11 cellular contexts compared by ENCODE assay signal in genomic region chr6:42226251-42227143, GRCh38. TPM values are rescaled to one million over a fixed set of nuclear protein-coding genes. Genes with fewer than 3 reads are reported as not detected.
DNase-seq lines count a peak whose midpoint lies in the region; ATAC-seq and FAIRE-seq lines count a peak whose summit lies in the region.
"Had no signal": no experiment of that assay in that cellular context is flagged by ENCODE, and none has a peak within 500 bp of the region (broad histone marks: within the 10 kb centered on the region; RNA-seq: fewer than 3 reads in every experiment).

No MANE protein-coding gene starts in this region.

- H3K36me3 Mint-ChIP-seq in T-cell, result peaks cover 17% of the 10 kb centered on the region

- H3K4me3 Mint-ChIP-seq in T-cell, result no peak overlapping the region
- H3K4me3 Mint-ChIP-seq: brain; CD4-positive, CD25-positive, alpha-beta regulatory T cell; T-helper 2 cell treated with Interferon-gamma antibody and Interleukin-4, amounts not matched to agents 5 μg/mL and 100 μg/mL, for 36 hours had no signal

- CTCF ChIA-PET in T-cell (lab: Charles Lee), result interaction anchor here in 1 of 2 donors (0.6 to 2.9 kb wide), 3 partner anchors 12 to 1320 kb away, joined by 3 to 13 read pairs (median 4); no protein-coding TSS in a partner anchor

- H3K27ac Mint-ChIP-seq in T-cell, result no peak overlapping the region
- H3K27ac Mint-ChIP-seq: T-helper 2 cell treated with Interferon-gamma antibody and Interleukin-4, amounts not matched to agents 5 μg/mL and 100 μg/mL, for 36 hours had no signal

- ATAC-seq in T-cell (replicated peaks in 1 of 4), result no peak

- no peaks in the 10 kb centered on the region for H3K9me3 Mint-ChIP-seq in T-cell
- H3K9me3 Mint-ChIP-seq: brain; CD4-positive, CD25-positive, alpha-beta regulatory T cell; T-helper 2 cell treated with Interferon-gamma antibody and Interleukin-4, amounts not matched to agents 5 μg/mL and 100 μg/mL, for 36 hours had no signal

- no peaks in the 10 kb centered on the region for H3K27me3 Mint-ChIP-seq in T-cell
- H3K27me3 Mint-ChIP-seq: brain; CD4-positive, CD25-positive, alpha-beta regulatory T cell had no signal

- POLR2A ChIA-PET in T-cell (lab: Charles Lee), result no interaction called here

- FAIRE-seq in GM19239 (lab: Jason Lieb, UNC), result no peak

- peaks cover 0 to 7% (median 6%) of the 10 kb centered on the region in 3 donors for H3K4me1 Mint-ChIP-seq in T-cell

- DNase-seq in 8988T, result peak; percentile 52
- DNase-seq in HT1080 (ENCODE audit: low read depth), result peak; percentile 92
- peak; percentile 51 for DNase-seq in astrocyte of the hippocampus (ENCODE audit: low read depth, low spot score)
- peak; percentile 43 for DNase-seq in left kidney (ENCODE audit: low read depth, low spot score)
- DNase-seq in NCI-H1105 (lab: John Stamatoyannopoulos, UW), result no peak
- DNase-seq in GM19239 (ENCODE audit: insufficient read length, low spot score), result no peak
- DNase-seq in T-cell, result no peak
- no peak for DNase-seq in activated naive CD4-positive, alpha-beta T cell (lab: John Stamatoyannopoulos, UW)
- DNase-seq: CD4-positive, CD25-positive, alpha-beta regulatory T cell had no signal

RNA-seq across cellular contexts. Expression of gene MRPS10, which starts 8.8 kb away (rescaled TPM):
- total RNA-seq in HT1080 (2014; rRNA removed; shearing (Covaris generic)), result 60.2 and 76.1 TPM in 2 replicates
- polyA plus RNA-seq in HT1080 (2015; cell fraction: cytosol; rRNA removed), result 114 and 119 TPM in 2 replicates
- 51.0 and 53.3 TPM in 2 replicates for polyA plus RNA-seq in HT1080 (2015; cell fraction: nucleus; rRNA removed)
- total RNA-seq in T-cell, result 10 to 100 TPM; 17.6 to 23.6 (median 20.5) TPM

RNA-seq across cellular contexts. Expression of gene GUCA1B, which starts 31.7 kb away (rescaled TPM):
- total RNA-seq in HT1080 (2014; rRNA removed; shearing (Covaris generic)), result 0.07 TPM in 1 of 2 replicates, not detected in the other
- 0.11 and 0.65 TPM in 2 replicates for polyA plus RNA-seq in HT1080 (2015; cell fraction: cytosol; rRNA removed)
- polyA plus RNA-seq in HT1080 (2015; cell fraction: nucleus; rRNA removed), result 0.97 and 1.2 TPM in 2 replicates
- 1 to 10 TPM; 1.3 to 5.3 (median 3.6) TPM for total RNA-seq in T-cell

RNA-seq across cellular contexts. Expression of gene GUCA1A, which starts 53.3 kb away (rescaled TPM):
- not detected in 2 replicates for total RNA-seq in HT1080 (2014; rRNA removed; shearing (Covaris generic))
- not detected in 2 replicates for polyA plus RNA-seq in HT1080 (2015; cell fraction: cytosol; rRNA removed)
- not detected in 2 replicates for polyA plus RNA-seq in HT1080 (2015; cell fraction: nucleus; rRNA removed)
- total RNA-seq in T-cell, result not detected
- total RNA-seq: CD4-positive, CD25-positive, alpha-beta regulatory T cell had no signal
- polyA plus RNA-seq: CD4-positive, CD25-positive, alpha-beta regulatory T cell had no signal

Comparison
In these comparisons a context has a peak if more than half of its experiments do, and no peak if none do; other contexts are left out.
1. DNase-seq: peak in 8988T (single experiment), HT1080 (single experiment), astrocyte of the hippocampus (single experiment) and left kidney (single experiment); none in NCI-H1105 (single experiment), GM19239 (single experiment), T-cell (0 of 34) and activated naive CD4-positive, alpha-beta T cell (0 of 4).